ENCODE assay signal across 8 cellular contexts in the genomic region with DNA sequence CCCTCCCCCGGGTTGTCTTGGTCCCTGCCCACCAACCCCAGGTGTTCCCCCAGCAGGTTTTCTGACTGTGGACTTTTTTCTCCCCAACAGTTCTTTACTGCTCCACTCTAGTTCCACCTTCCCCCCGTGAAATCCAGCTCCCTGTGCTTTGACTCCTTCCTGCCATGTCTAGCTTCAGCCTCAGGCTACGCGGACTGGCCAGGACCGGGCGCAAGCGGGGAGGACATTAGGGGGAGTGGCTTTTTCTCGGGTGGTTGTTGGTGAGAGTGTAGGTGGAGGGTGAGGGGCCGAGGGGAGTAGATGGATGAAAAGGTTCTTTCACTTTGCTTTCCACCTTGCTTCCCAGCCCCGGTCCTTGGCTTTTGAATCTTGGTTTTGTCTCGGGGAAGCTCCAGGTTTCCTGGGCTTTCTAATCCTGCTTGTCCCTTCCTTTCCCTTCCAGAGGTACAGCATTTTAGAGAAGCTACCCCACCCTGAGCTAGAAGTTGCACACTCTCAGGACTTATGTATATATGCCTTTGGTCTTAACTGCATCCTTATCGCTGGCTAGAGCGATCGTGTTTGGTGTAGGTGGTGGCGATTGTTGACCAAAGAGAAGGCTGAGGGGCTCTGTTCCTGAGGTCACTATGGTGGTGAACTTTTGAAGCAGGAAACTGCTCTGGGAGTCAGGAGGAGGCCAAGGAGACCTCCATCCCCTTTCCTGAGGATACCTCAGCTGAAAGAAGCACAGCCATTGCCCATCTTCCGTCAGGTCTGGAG. TPM values are rescaled to one million over a fixed set of nuclear protein-coding genes. Genes with fewer than 3 reads are reported as not detected.
DNase-seq lines count a peak whose midpoint lies in the region; ATAC-seq, FAIRE-seq and TF ChIP-seq lines count a peak whose summit lies in the region.

No MANE protein-coding gene starts in this region.

- TF ChIP-seq EP300 in A549 (IDR thresholded peaks at IDR 0.05) (no peak), suprapubic skin (IDR thresholded peaks at IDR 0.05) (no peak)

- H3K4me1 ChIP-seq in A549 (peaks cover 12% of the 10 kb centered on the region), MM.1S (ENCODE audit: low read length) (peaks cover 14% of the 10 kb centered on the region; the same call in 1 of the 2 replicates), suprapubic skin (peaks cover 27% of the 10 kb centered on the region)

- POLR2A ChIA-PET in A549 (lab: Yijun Ruan, JAX), result interaction anchor here (0.8 to 1.7 kb wide), 5 partner anchors 8 to 46 kb away, joined by 3 to 9 read pairs (median 3); a partner anchor contains a TSS

- TF ChIP-seq CTCF in A549 (IDR thresholded peaks at IDR 0.05), result no peak
- no peak for TF ChIP-seq CTCF in GM12865 (IDR thresholded peaks at IDR 0.05; ENCODE audit: insufficient read depth, low read depth, low read length, missing control alignments)
- TF ChIP-seq CTCF in MM.1S (IDR thresholded peaks at IDR 0.05; ENCODE audit: low read length), result no peak
- no peak for TF ChIP-seq CTCF in cardiac fibroblast (IDR thresholded peaks at IDR 0.05; ENCODE audit: low read depth, low read length)
- no peak for TF ChIP-seq CTCF in suprapubic skin (IDR thresholded peaks at IDR 0.05)

- 0 out of 2 replicates have a peak, but pooled peaks cover 3% of the 10 kb centered on the region for H3F3A ChIP-seq in MM.1S (ENCODE audit: insufficient read depth, low read length)

- peak overlapping the region; percentile 76 for H3K9ac ChIP-seq in MM.1S (ENCODE audit: low read length)

- WGBS in A549 (ENCODE audit: missing lambda C conversion rate), result 32% methylated on average over 15 of the region's 16 CpGs
- 26% methylated on average over 16 of the region's 16 CpGs for WGBS in suprapubic skin

- ATAC-seq in A549 (peak; percentile 71 to 78), GM18858 (IDR thresholded peaks at IDR 0.05; ENCODE audit: unreplicated experiment) (no peak)

- H2AFZ ChIP-seq in MM.1S (ENCODE audit: low read length), result peak overlapping the region; percentile 98

- H4K20me1 ChIP-seq in MM.1S (ENCODE audit: insufficient read depth, low read length), result no peaks in the 10 kb centered on the region

- H3K4me3 ChIP-seq in A549 (peak overlapping the region; percentile 94), GM12865 (ENCODE audit: low read depth, low read length) (peak overlapping the region; percentile 92), MM.1S (ENCODE audit: low read length) (peak overlapping the region; percentile 94), cardiac fibroblast (replicated peaks in 1 of 2; ENCODE audit: low read depth in 2 of 2, low read length in 2 of 2) (peak overlapping the region; percentile 75 to 88), suprapubic skin (peak overlapping the region; percentile 82)

- H3K79me2 ChIP-seq in MM.1S (ENCODE audit: low read length), result peaks cover 23% of the 10 kb centered on the region

- H3K27me3 ChIP-seq in MM.1S (replicated peaks; ENCODE audit: insufficient read depth, low read length), result peaks cover 16% of the 10 kb centered on the region; the same call in 1 of the 2 replicates
- peaks cover 7% of the 10 kb centered on the region for H3K27me3 ChIP-seq in suprapubic skin

- no peak for FAIRE-seq in A549 (lab: Jason Lieb, UNC)

- H3K9me2 ChIP-seq in MM.1S (replicated peaks; ENCODE audit: insufficient read depth, low read length), result no peaks in the 10 kb centered on the region

- CTCF ChIA-PET in A549 (lab: Yijun Ruan, JAX), result interaction anchor here (0.5 to 5.5 kb wide), 15 partner anchors 9 to 164 kb away, joined by 3 to 55 read pairs (median 4); a partner anchor contains a TSS

- H3K27ac ChIP-seq in A549, result peak overlapping the region; percentile 84 to 91
- no peak overlapping the region for H3K27ac ChIP-seq in MM.1S (ENCODE audit: low read length)
- H3K27ac ChIP-seq in suprapubic skin, result peak overlapping the region; percentile 65

- H3K9me3 ChIP-seq in A549 (no peaks in the 10 kb centered on the region), MM.1S (replicated peaks; ENCODE audit: insufficient read depth, low read length) (no peaks in the 10 kb centered on the region), suprapubic skin (no peaks in the 10 kb centered on the region)

- TF ChIP-seq POLR2A in A549 (IDR thresholded peaks at IDR 0.05; ENCODE audit: low read length) (no peak), suprapubic skin (IDR thresholded peaks at IDR 0.05) (no peak)

- peak overlapping the region; percentile 70 for H3K4me2 ChIP-seq in A549
- peak overlapping the region; percentile 99 for H3K4me2 ChIP-seq in MM.1S (ENCODE audit: low read depth, low read length)

- no peak for TF ChIP-seq RAD21 in A549 (conservative IDR thresholded peaks at IDR 0.05 in 1 of 2, IDR thresholded peaks at IDR 0.05 in 1 of 2)

- H3K36me3 ChIP-seq in MM.1S (replicated peaks; ENCODE audit: insufficient read depth, low read length) (no peaks in the 10 kb centered on the region), suprapubic skin (peaks cover 21% of the 10 kb centered on the region)

- DNase-seq in A549 (ENCODE audit: low read depth in 1 of 2, low spot score in 1 of 2), result peak in 1 of 2 experiments; percentile 46
- no peak for DNase-seq in GM12865 (ENCODE audit: low read depth)
- DNase-seq in MM.1S, result peak; percentile 18
- DNase-seq in cardiac fibroblast (ENCODE audit: low read depth in 2 of 2), result peak in 1 of 2 donors; percentile 29
- DNase-seq in left kidney (ENCODE audit: low read depth, low spot score), result peak; percentile 73
- no peak for DNase-seq in suprapubic skin (ENCODE audit: low spot score in 2 of 2)
- DNase-seq in stimulated activated CD4-positive, alpha-beta T cell treated with anti-CD3 and anti-CD28 coated beads, Interleukin-4, amount 100 ng/mL, for 24 hours, result no peak

TF ChIP-seq in A549, 52 proteins besides CTCF, POLR2A, EP300 and RAD21:
- TF ChIP-seq BHLHE40 (IDR thresholded peaks at IDR 0.05; ENCODE audit: low read depth, low read length), result no peak
TF ChIP-seq in A549: peak in this region for 0.

RNA-seq across cellular contexts. Expression of a gene that starts 0.8 kb away (rescaled TPM):
- 60.9 and 62.9 TPM in 2 replicates for polyA plus RNA-seq in A549 (2011; rRNA removed)
- 22.6 and 29.7 TPM in 2 replicates for polyA plus RNA-seq in A549 (2012; cell fraction: cytosol; rRNA removed)
- 17.0 and 22.1 TPM in 2 replicates for polyA plus RNA-seq in A549 (2012; cell fraction: nucleus; rRNA removed)
- polyA plus RNA-seq in A549 (2017; fragmentation: RNase III; extraction: RNeasy Plus Mini Kit Qiagen cat#74134 plus additional on column Dnase treatment), result 30.5 to 35.7 TPM (median 35.3 TPM) in 3 replicates
- 29.9 and 32.3 TPM in 2 replicates for polyA minus RNA-seq in A549 (2011; rRNA and poly(A)+ RNA removed)
- 10 to 100 TPM; 36.9 to 68.9 (median 51.5) TPM for total RNA-seq in suprapubic skin

RNA-seq across cellular contexts. Expression of a gene that starts 12.9 kb away (rescaled TPM):
- polyA plus RNA-seq in A549 (2011; rRNA removed) (21.7 and 29.6 TPM in 2 replicates), A549 (2017; fragmentation: RNase III; extraction: RNeasy Plus Mini Kit Qiagen cat#74134 plus additional on column Dnase treatment) (18.1 to 26.2 TPM (median 24.7 TPM) in 3 replicates)
- 25.2 and 28.8 TPM in 2 replicates for polyA plus RNA-seq in A549 (2012; cell fraction: cytosol; rRNA removed)
- polyA plus RNA-seq in A549 (2012; cell fraction: nucleus; rRNA removed), result 113 and 120 TPM in 2 replicates
- 17.1 and 17.7 TPM in 2 replicates for polyA minus RNA-seq in A549 (2011; rRNA and poly(A)+ RNA removed)
- 10 to 100 TPM; 10.4 to 19.0 (median 12.1) TPM for total RNA-seq in suprapubic skin

RNA-seq across cellular contexts. Expression of a gene that starts 19.5 kb away (rescaled TPM):
- 9.3 and 9.9 TPM in 2 replicates for polyA plus RNA-seq in A549 (2011; rRNA removed)
- polyA plus RNA-seq in A549 (2012; cell fraction: cytosol; rRNA removed), result 8.2 and 9.6 TPM in 2 replicates
- 21.2 and 25.6 TPM in 2 replicates for polyA plus RNA-seq in A549 (2012; cell fraction: nucleus; rRNA removed)
- polyA plus RNA-seq in A549 (2017; fragmentation: RNase III; extraction: RNeasy Plus Mini Kit Qiagen cat#74134 plus additional on column Dnase treatment), result 8.0 to 13.8 TPM (median 11.9 TPM) in 3 replicates
- 5.6 and 9.4 TPM in 2 replicates for polyA minus RNA-seq in A549 (2011; rRNA and poly(A)+ RNA removed)
- 10 to 100 TPM in 1 of 4 donors, 1 to 10 TPM in 3; 4.0 to 13.3 (median 7.9) TPM for total RNA-seq in suprapubic skin

RNA-seq across cellular contexts. Expression of a gene that starts 41.3 kb away (rescaled TPM):
- 25.7 and 27.0 TPM in 2 replicates for polyA plus RNA-seq in A549 (2011; rRNA removed)
- 54.1 and 77.8 TPM in 2 replicates for polyA plus RNA-seq in A549 (2012; cell fraction: cytosol; rRNA removed)
- polyA plus RNA-seq in A549 (2012; cell fraction: nucleus; rRNA removed), result 109 and 163 TPM in 2 replicates
- polyA plus RNA-seq in A549 (2017; fragmentation: RNase III; extraction: RNeasy Plus Mini Kit Qiagen cat#74134 plus additional on column Dnase treatment), result 33.2 to 35.1 TPM (median 33.4 TPM) in 3 replicates
- polyA minus RNA-seq in A549 (2011; rRNA and poly(A)+ RNA removed), result 31.2 and 40.5 TPM in 2 replicates
- total RNA-seq in suprapubic skin, result under 1 TPM in 3 of 4 donors, not detected in 1; 0.38 to 0.48 (median 0.42) TPM

RNA-seq across cellular contexts. Expression of a gene that starts 41.9 kb away (rescaled TPM):
- polyA plus RNA-seq in A549 (2011; rRNA removed) (0.89 and 0.90 TPM in 2 replicates), A549 (2017; fragmentation: RNase III; extraction: RNeasy Plus Mini Kit Qiagen cat#74134 plus additional on column Dnase treatment) (0.45 to 0.61 TPM (median 0.55 TPM) in 3 replicates)
- polyA plus RNA-seq in A549 (2012; cell fraction: cytosol; rRNA removed), result 0.23 and 0.24 TPM in 2 replicates
- 0.56 and 0.67 TPM in 2 replicates for polyA plus RNA-seq in A549 (2012; cell fraction: nucleus; rRNA removed)
- polyA minus RNA-seq in A549 (2011; rRNA and poly(A)+ RNA removed), result 0.58 and 0.63 TPM in 2 replicates
- under 1 TPM in 2 of 4 donors, not detected in 2; 0.08 to 0.23 TPM for total RNA-seq in suprapubic skin

Comparison
In these comparisons a context has a peak if more than half of its experiments do, and no peak if none do; other contexts are left out.
1. DNase-seq: peak in MM.1S (single experiment) and left kidney (single experiment); none in GM12865 (single experiment), suprapubic skin (0 of 2) and stimulated activated CD4-positive, alpha-beta T cell treated with anti-CD3 and anti-CD28 coated beads, Interleukin-4, amount 100 ng/mL, for 24 hours (single experiment).
2. Peak in every context shown above with its lines, with median percentiles within 50 percentile points of each other: H3K4me3 ChIP-seq.